34 cellular contexts compared by ENCODE assay signal in genomic region chr16:22770866-22771265, GRCh38. TPM values are rescaled to one million over a fixed set of nuclear protein-coding genes. Genes with fewer than 3 reads are reported as not detected.
"Had no signal": no experiment of that assay in that cellular context is flagged by ENCODE, and none has a peak within 500 bp of the region (broad histone marks: within the 10 kb centered on the region; RNA-seq: fewer than 3 reads in every experiment).

No MANE protein-coding gene starts in this region.

- ATAC-seq: activated naive CD4-positive, alpha-beta T cell treated with anti-CD3 and anti-CD28 coated beads, Interleukin-2, amount 50 U/mL, for 72 hours; activated T-cell treated with anti-CD3 and anti-CD28 coated beads, Interleukin-2, amount 50 U/mL, for 4 hours; body of pancreas; K562; WTC11 had no signal

- H3K4me1 ChIP-seq: adrenal gland, body of pancreas, breast epithelium, SJSA1 had no signal

- H3K4me2 ChIP-seq: SK-N-SH had no signal

- H3K27ac ChIP-seq: adrenal gland, body of pancreas, breast epithelium, SJSA1 had no signal

- H3K4me3 ChIP-seq: adrenal gland, body of pancreas, breast epithelium, K562, SJSA1 had no signal

- H3K9me3 ChIP-seq: adrenal gland, body of pancreas, breast epithelium, SJSA1, SK-N-SH had no signal

- H3K9ac ChIP-seq: SK-N-SH had no signal

- FAIRE-seq: astrocyte, K562, TTC549 had no signal

- H3K27ac Mint-ChIP-seq: activated CD4-positive, alpha-beta memory T cell treated with anti-CD3 and anti-CD28 coated beads for 36 hours; activated naive CD4-positive, alpha-beta T cell treated with anti-CD3 and anti-CD28 coated beads for 36 hours; activated naive CD4-positive, alpha-beta T cell treated with anti-CD3 and anti-CD28 coated beads, Interleukin-2, amount 50 U/mL, for 72 hours; activated T-helper 1 cell treated with anti-CD3 and anti-CD28 coated beads, Interleukin-12 subunit alpha, Interleukin-12 subunit beta, Interleukin-2, Interleukin-4 antibody, amounts not matched to agents 30 ng/mL and 10 ng/mL and 1 ng/mL, durations not matched to agents 14 hours and 24 hours and 36 hours; T-helper 1 cell treated with Interleukin-12 subunit alpha and Interleukin-12 subunit beta and Interleukin-4 antibody, amounts not matched to agents 30 μg/mL and 1 μg/mL, for 36 hours; T-helper 2 cell treated with Interferon-gamma antibody and Interleukin-4, amounts not matched to agents 5 μg/mL and 100 μg/mL, for 36 hours; WTC11 had no signal

- H3K27me3 ChIP-seq: adrenal gland, body of pancreas, SJSA1 had no signal

- H3K36me3 ChIP-seq: adrenal gland, breast epithelium, SJSA1 had no signal

- H3K9me3 Mint-ChIP-seq: activated CD4-positive, alpha-beta memory T cell treated with anti-CD3 and anti-CD28 coated beads for 36 hours; activated naive CD4-positive, alpha-beta T cell treated with anti-CD3 and anti-CD28 coated beads for 36 hours; activated naive CD4-positive, alpha-beta T cell treated with anti-CD3 and anti-CD28 coated beads, Interleukin-2, amount 50 U/mL, for 72 hours; activated T-helper 1 cell treated with anti-CD3 and anti-CD28 coated beads, Interleukin-12 subunit alpha, Interleukin-12 subunit beta, Interleukin-2, Interleukin-4 antibody, amounts not matched to agents 30 ng/mL and 10 ng/mL and 1 ng/mL, durations not matched to agents 14 hours and 24 hours and 36 hours; T-helper 1 cell treated with Interleukin-12 subunit alpha and Interleukin-12 subunit beta and Interleukin-4 antibody, amounts not matched to agents 30 μg/mL and 1 μg/mL, for 36 hours; T-helper 2 cell treated with Interferon-gamma antibody and Interleukin-4, amounts not matched to agents 5 μg/mL and 100 μg/mL, for 36 hours had no signal

- H3K4me3 Mint-ChIP-seq: activated CD4-positive, alpha-beta memory T cell treated with anti-CD3 and anti-CD28 coated beads for 36 hours; activated naive CD4-positive, alpha-beta T cell treated with anti-CD3 and anti-CD28 coated beads for 36 hours; activated T-cell treated with anti-CD3 and anti-CD28 coated beads, Interleukin-2, amount 50 U/mL, for 4 hours; activated T-helper 1 cell treated with anti-CD3 and anti-CD28 coated beads, Interleukin-12 subunit alpha, Interleukin-12 subunit beta, Interleukin-2, Interleukin-4 antibody, amounts not matched to agents 30 ng/mL and 10 ng/mL and 1 ng/mL, durations not matched to agents 14 hours and 24 hours and 36 hours; T-helper 1 cell treated with Interleukin-12 subunit alpha and Interleukin-12 subunit beta and Interleukin-4 antibody, amounts not matched to agents 30 μg/mL and 1 μg/mL, for 36 hours; T-helper 2 cell treated with Interferon-gamma antibody and Interleukin-4, amounts not matched to agents 5 μg/mL and 100 μg/mL, for 36 hours; WTC11 had no signal

- H3K36me3 Mint-ChIP-seq: activated CD4-positive, alpha-beta memory T cell treated with anti-CD3 and anti-CD28 coated beads for 36 hours; activated naive CD4-positive, alpha-beta T cell treated with anti-CD3 and anti-CD28 coated beads, Interleukin-2, amount 50 U/mL, for 72 hours; WTC11 had no signal

- DNase-seq: activated CD4-positive, alpha-beta memory T cell treated with anti-CD3 and anti-CD28 coated beads for 36 hours; activated CD4-positive, alpha-beta T cell treated with anti-CD3 and anti-CD28 coated beads for 4 hours; activated CD4-positive, alpha-beta T cell treated with anti-CD3 and anti-CD28 coated beads, Interleukin-2, amount 50 U/mL, for 1 hour; activated CD4-positive, CD25-positive, alpha-beta regulatory T cell treated with anti-CD3 and anti-CD28 coated beads, Interleukin-2, amount 50 U/mL, for 72 hours; activated CD8-positive, alpha-beta memory T cell treated with anti-CD3 and anti-CD28 coated beads, Interleukin-2, amount 50 U/mL, for 4 hours; activated gamma-delta T cell treated with Interleukin-2 at 50 U/mL for 16 hours; activated naive CD4-positive, alpha-beta T cell treated with anti-CD3 and anti-CD28 coated beads for 36 hours; activated T-cell treated with anti-CD3 and anti-CD28 coated beads for 4 hours; activated T-cell treated with anti-CD3 and anti-CD28 coated beads, Interleukin-2, amount 50 U/mL, for 4 hours; adrenal gland; body of pancreas; caudate nucleus; cerebellar nuclear complex; NCI-H1048; NCI-H1105 treated with DMSO at 0.1 percent for 48 hours; NCI-H1436 treated with DMSO at 0.1 percent for 48 hours; NCI-H1694 treated with DMSO at 0.1 percent for 48 hours; NCI-H2029; NCI-H345; NCI-H524 treated with DMSO at 0.1 percent for 48 hours; NK-92 treated with Interleukin-12 subunit alpha and Interleukin-12 subunit beta, amount 100 ng/mL, for 24 hours; SHP77 treated with DMSO at 0.1 percent for 48 hours; SK-N-SH had no signal

RNA-seq across cellular contexts. Expression of gene HS3ST2, which starts 43.1 kb away (rescaled TPM):
- total RNA-seq: activated CD4-positive, alpha-beta memory T cell treated with anti-CD3 and anti-CD28 coated beads for 36 hours; activated naive CD4-positive, alpha-beta T cell treated with anti-CD3 and anti-CD28 coated beads for 36 hours; activated naive CD4-positive, alpha-beta T cell treated with anti-CD3 and anti-CD28 coated beads, Interleukin-2, amount 50 U/mL, for 72 hours; activated T-cell treated with anti-CD3 and anti-CD28 coated beads, Interleukin-2, amount 50 U/mL, for 4 hours; activated T-helper 1 cell treated with anti-CD3 and anti-CD28 coated beads, Interleukin-12 subunit alpha, Interleukin-12 subunit beta, Interleukin-2, Interleukin-4 antibody, amounts not matched to agents 30 ng/mL and 10 ng/mL and 1 ng/mL, durations not matched to agents 14 hours and 24 hours and 36 hours; K562; M059J; SJSA1 had no signal
- polyA plus RNA-seq: K562, SK-N-SH had no signal
